8 cellular contexts compared by ENCODE assay signal in genomic region chr17:68600881-68601564, GRCh38. TPM values are rescaled to one million over a fixed set of nuclear protein-coding genes. Genes with fewer than 3 reads are reported as not detected.
DNase-seq lines count a peak whose midpoint lies in the region; ATAC-seq and TF ChIP-seq lines count a peak whose summit lies in the region.

TSS of gene FAM20A (minus strand) at chr17:68601367. CDS start at chr17:68600666, 701 bp downstream.

- H3K9ac ChIP-seq in iPS-18a (ENCODE audit: low read length), result peak within 1 kb of the TSS; percentile 45

- H3K4me1 Mint-ChIP-seq in activated naive CD4-positive, alpha-beta T cell treated with anti-CD3 and anti-CD28 coated beads, Interleukin-2, amount 10 ng/mL, durations not matched to agents 7 days and 5 days, result peaks cover 11% of the 10 kb centered on the region

- H3K36me3 ChIP-seq in ascending aorta (no peaks in the 10 kb centered on the region), iPS-18a (ENCODE audit: control insufficient read depth, low read depth, low read length) (no peaks in the 10 kb centered on the region), gastrocnemius medialis (no peaks in the 10 kb centered on the region)

- H3K27me3 Mint-ChIP-seq in activated naive CD4-positive, alpha-beta T cell treated with anti-CD3 and anti-CD28 coated beads, Interleukin-2, amount 10 ng/mL, durations not matched to agents 7 days and 5 days, result peaks cover 77% of the 10 kb centered on the region

- peaks cover 4 to 8% of the 10 kb centered on the region in 2 donors for H3K4me1 ChIP-seq in ascending aorta
- peaks cover 9% of the 10 kb centered on the region for H3K4me1 ChIP-seq in iPS-18a (ENCODE audit: control insufficient read depth, low read depth, low read length)
- H3K4me1 ChIP-seq in gastrocnemius medialis, result peaks cover 0 to 6% of the 10 kb centered on the region in 2 donors

- in situ Hi-C loops in gastrocnemius medialis (cut with MboI; ENCODE audit: low sequenced_read_pairs in 4 of 4), result no loop called here

- H3K27me3 ChIP-seq in ascending aorta, result no peaks in the 10 kb centered on the region
- H3K27me3 ChIP-seq in iPS-18a (ENCODE audit: control insufficient read depth, insufficient read depth, low read length), result peaks cover 49% of the 10 kb centered on the region
- H3K27me3 ChIP-seq in gastrocnemius medialis, result peaks cover 20 to 26% (median 22%) of the 10 kb centered on the region in 3 donors

- H3K4me3 Mint-ChIP-seq in activated naive CD4-positive, alpha-beta T cell treated with anti-CD3 and anti-CD28 coated beads, Interleukin-2, amount 10 ng/mL, durations not matched to agents 7 days and 5 days, result no peak within 1 kb of the TSS

- intact Hi-C loops in ascending aorta (cut with DNase I) (no loop called here), gastrocnemius medialis (cut with DNase I; ENCODE audit: low total_unique reads) (no loop called here)

- H3K9me3 ChIP-seq in ascending aorta (no peaks in the 10 kb centered on the region), iPS-18a (ENCODE audit: control insufficient read depth, low read depth, low read length) (no peaks in the 10 kb centered on the region), gastrocnemius medialis (no peaks in the 10 kb centered on the region)

- H3K4me3 ChIP-seq in ascending aorta, result peak within 1 kb of the TSS; percentile 67 to 81
- H3K4me3 ChIP-seq in iPS-18a (ENCODE audit: low read length), result peak within 1 kb of the TSS; percentile 72
- H3K4me3 ChIP-seq in gastrocnemius medialis, result peak within 1 kb of the TSS; percentile 48 to 68 (median 58)

- no peak for TF ChIP-seq POLR2A in gastrocnemius medialis (IDR thresholded peaks at IDR 0.05)

- peak within 1 kb of the TSS; percentile 22 to 55 for H3K27ac ChIP-seq in ascending aorta
- no peak within 1 kb of the TSS for H3K27ac ChIP-seq in iPS-18a (ENCODE audit: low read length)
- H3K27ac ChIP-seq in gastrocnemius medialis, result peak within 1 kb of the TSS; percentile 59 to 66 (median 64)

- DNase-seq in activated naive CD4-positive, alpha-beta T cell treated with anti-CD3 and anti-CD28 coated beads, Interleukin-2, amount 10 ng/mL, durations not matched to agents 7 days and 5 days, result peak; percentile 26
- DNase-seq in activated naive CD4-positive, alpha-beta T cell treated with Interleukin-2 at 50 U/mL for 16 hours, result no peak
- peak in 1 of 2 donors; percentile 68 for DNase-seq in ascending aorta (ENCODE audit: low spot score in 2 of 2)
- DNase-seq in gastrocnemius medialis, result peak in 1 of 2 donors; percentile 15

- no peak within 1 kb of the TSS for H3K27ac Mint-ChIP-seq in activated naive CD4-positive, alpha-beta T cell treated with anti-CD3 and anti-CD28 coated beads, Interleukin-2, amount 10 ng/mL, durations not matched to agents 7 days and 5 days

- ATAC-seq in gastrocnemius medialis (no peak), GM21381 (IDR thresholded peaks at IDR 0.05; ENCODE audit: unreplicated experiment) (no peak), HG02840 (IDR thresholded peaks at IDR 0.05; ENCODE audit: low FRiP score, unreplicated experiment) (no peak), GM19035 (IDR thresholded peaks at IDR 0.05; ENCODE audit: unreplicated experiment) (no peak)

- no peaks in the 10 kb centered on the region for H3K9me3 Mint-ChIP-seq in activated naive CD4-positive, alpha-beta T cell treated with anti-CD3 and anti-CD28 coated beads, Interleukin-2, amount 10 ng/mL, durations not matched to agents 7 days and 5 days

- H3K36me3 Mint-ChIP-seq in activated naive CD4-positive, alpha-beta T cell treated with anti-CD3 and anti-CD28 coated beads, Interleukin-2, amount 10 ng/mL, durations not matched to agents 7 days and 5 days, result no peaks in the 10 kb centered on the region

- TF ChIP-seq CTCF in ascending aorta (IDR thresholded peaks at IDR 0.05) (no peak), gastrocnemius medialis (IDR thresholded peaks at IDR 0.05 in 4 of 5, conservative IDR thresholded peaks at IDR 0.05 in 1 of 5) (no peak)

- CTCF ChIA-PET in activated naive CD4-positive, alpha-beta T cell treated with anti-CD3 and anti-CD28 coated beads, Interleukin-2, amount 10 ng/mL, durations not matched to agents 7 days and 5 days (lab: Charles Lee), result no interaction called here

RNA-seq across cellular contexts. Expression of gene FAM20A, which starts in this region (rescaled TPM):
- total RNA-seq in ascending aorta (60.0 TPM), gastrocnemius medialis (1 to 10 TPM in 3 of 4 donors, under 1 TPM in 1; 0.80 to 3.1 (median 1.4) TPM)

Comparison
In these comparisons a context has a peak if more than half of its experiments do, and no peak if none do; other contexts are left out.
1. RNA of gene FAM20A (total RNA-seq): 60.0 TPM in ascending aorta (single experiment); 0.80 to 3.1 TPM in gastrocnemius medialis; every median in the first group is over 10 times any median in the second.
2. Peak in every context shown above with its lines, with median percentiles within 50 percentile points of each other: H3K4me3 ChIP-seq.